1 cellular context compared by ENCODE assay signal in the genomic region with DNA sequence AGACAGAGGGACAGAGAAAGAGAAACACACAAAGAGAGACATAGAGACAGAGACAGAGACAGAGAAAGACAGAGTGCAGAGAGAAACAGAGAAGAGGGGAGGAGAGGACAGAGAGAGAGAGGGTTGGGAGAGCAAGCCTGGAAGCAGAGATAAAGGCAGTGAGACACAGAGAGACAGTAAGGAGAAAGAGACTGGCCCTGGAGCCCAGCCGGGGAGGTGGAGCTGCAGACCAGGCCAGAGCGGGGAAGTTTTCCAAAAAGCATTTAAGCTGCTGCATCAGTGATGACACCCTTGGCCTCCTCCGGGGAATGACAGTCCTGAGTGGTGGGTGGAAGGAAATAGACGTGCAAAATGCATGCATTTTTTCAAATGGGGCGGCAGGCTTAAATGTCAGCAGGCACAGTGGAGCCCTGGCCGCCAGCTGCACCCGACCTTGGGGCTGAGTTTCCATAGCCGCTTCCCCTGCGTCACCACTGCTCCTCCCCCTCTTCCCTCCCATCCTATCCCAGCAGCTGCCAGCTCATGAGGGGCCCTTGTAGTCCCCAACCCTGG.
TF ChIP-seq lines count a peak whose summit lies in the region.

No MANE protein-coding gene starts in this region.

TF ChIP-seq in SK-N-SH, 30 proteins besides CTCF, POLR2A, EP300 and RAD21 (continued from another document):
- TF ChIP-seq, protein P1, sequence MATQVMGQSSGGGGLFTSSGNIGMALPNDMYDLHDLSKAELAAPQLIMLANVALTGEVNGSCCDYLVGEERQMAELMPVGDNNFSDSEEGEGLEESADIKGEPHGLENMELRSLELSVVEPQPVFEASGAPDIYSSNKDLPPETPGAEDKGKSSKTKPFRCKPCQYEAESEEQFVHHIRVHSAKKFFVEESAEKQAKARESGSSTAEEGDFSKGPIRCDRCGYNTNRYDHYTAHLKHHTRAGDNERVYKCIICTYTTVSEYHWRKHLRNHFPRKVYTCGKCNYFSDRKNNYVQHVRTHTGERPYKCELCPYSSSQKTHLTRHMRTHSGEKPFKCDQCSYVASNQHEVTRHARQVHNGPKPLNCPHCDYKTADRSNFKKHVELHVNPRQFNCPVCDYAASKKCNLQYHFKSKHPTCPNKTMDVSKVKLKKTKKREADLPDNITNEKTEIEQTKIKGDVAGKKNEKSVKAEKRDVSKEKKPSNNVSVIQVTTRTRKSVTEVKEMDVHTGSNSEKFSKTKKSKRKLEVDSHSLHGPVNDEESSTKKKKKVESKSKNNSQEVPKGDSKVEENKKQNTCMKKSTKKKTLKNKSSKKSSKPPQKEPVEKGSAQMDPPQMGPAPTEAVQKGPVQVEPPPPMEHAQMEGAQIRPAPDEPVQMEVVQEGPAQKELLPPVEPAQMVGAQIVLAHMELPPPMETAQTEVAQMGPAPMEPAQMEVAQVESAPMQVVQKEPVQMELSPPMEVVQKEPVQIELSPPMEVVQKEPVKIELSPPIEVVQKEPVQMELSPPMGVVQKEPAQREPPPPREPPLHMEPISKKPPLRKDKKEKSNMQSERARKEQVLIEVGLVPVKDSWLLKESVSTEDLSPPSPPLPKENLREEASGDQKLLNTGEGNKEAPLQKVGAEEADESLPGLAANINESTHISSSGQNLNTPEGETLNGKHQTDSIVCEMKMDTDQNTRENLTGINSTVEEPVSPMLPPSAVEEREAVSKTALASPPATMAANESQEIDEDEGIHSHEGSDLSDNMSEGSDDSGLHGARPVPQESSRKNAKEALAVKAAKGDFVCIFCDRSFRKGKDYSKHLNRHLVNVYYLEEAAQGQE (IDR thresholded peaks at IDR 0.05; ENCODE audit: low read depth, low read length): no peak
- no peak for TF ChIP-seq YY1 (IDR thresholded peaks at IDR 0.05; ENCODE audit: low read depth)
- TF ChIP-seq CHD2 (IDR thresholded peaks at IDR 0.05; ENCODE audit: low read length, partially characterized antibody): no peak
TF ChIP-seq in SK-N-SH: peak in this region for 0.
